In the genomic region with DNA sequence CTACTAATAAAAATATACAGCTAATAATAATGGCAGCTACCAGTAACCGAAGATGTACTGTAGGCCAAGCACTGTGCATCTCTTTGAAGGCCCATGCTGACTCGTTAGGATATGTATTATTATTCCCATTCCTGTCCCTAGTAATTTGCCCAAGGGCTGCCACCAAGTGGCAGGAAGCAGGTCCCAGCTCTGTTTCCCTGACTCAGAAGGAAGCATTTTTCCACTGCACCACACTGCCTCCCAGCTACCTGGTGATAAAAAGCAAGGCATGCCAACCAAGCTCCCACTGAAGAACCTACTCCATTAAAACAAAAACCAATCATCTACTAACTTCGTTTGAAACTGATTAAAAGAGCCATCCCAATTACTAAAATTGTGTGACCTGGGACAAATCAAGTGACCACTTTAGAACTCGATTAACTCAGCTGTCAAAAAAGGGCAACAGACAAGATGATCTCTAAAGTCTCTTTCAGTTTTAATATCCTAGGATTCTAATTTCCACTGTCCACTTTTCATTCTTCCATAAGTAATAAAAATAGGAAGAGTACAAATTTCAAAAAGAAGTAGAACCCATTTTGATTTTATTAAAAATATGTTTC, we compare ENCODE assay signal across 8 cellular contexts. TPM values are rescaled to one million over a fixed set of nuclear protein-coding genes. Genes with fewer than 3 reads are reported as not detected.
DNase-seq lines count a peak whose midpoint lies in the region; ATAC-seq, FAIRE-seq and TF ChIP-seq lines count a peak whose summit lies in the region.

No MANE protein-coding gene starts in this region.

- peak; percentile 12 for DNase-seq in H54 (ENCODE audit: insufficient read length, low spot score)
- peak; percentile 67 for DNase-seq in NCI-H446 treated with DMSO at 0.1 percent for 48 hours (lab: John Stamatoyannopoulos, UW)
- DNase-seq in brain pericyte (ENCODE audit: low read depth, low spot score) = peak; percentile 17
- DNase-seq in kidney glomerular epithelial cell (lab: John Stamatoyannopoulos, UW) = peak; percentile 67
- no peak for DNase-seq in vagina (ENCODE audit: extremely low spot score in 2 of 2)
- DNase-seq in posterior vena cava (ENCODE audit: low spot score) = no peak

- no peaks in the 10 kb centered on the region for H3K36me3 ChIP-seq in ACC112 (ENCODE audit: insufficient read depth, low read length)
- no peaks in the 10 kb centered on the region for H3K36me3 ChIP-seq in vagina

- H3K4me1 ChIP-seq in ACC112 (ENCODE audit: control insufficient read depth, insufficient read depth, low read length, unreplicated experiment) (no peaks in the 10 kb centered on the region), vagina (no peaks in the 10 kb centered on the region)

- peak; percentile 82 for FAIRE-seq in H54 (lab: Jason Lieb, UNC)

- no peak for ATAC-seq in GM21390 (IDR thresholded peaks at IDR 0.05; ENCODE audit: unreplicated experiment)

- TF ChIP-seq CTCF in vagina (IDR thresholded peaks at IDR 0.05) = peak in 2 of 3 experiments; percentile 25 to 40

- H3K4me3 ChIP-seq in ACC112 (ENCODE audit: low read depth, low read length) = peak overlapping the region; percentile 26
- H3K4me3 ChIP-seq in vagina = no peak overlapping the region

- H3K27me3 ChIP-seq in ACC112 (ENCODE audit: insufficient read depth, low read length) (peaks cover 3% of the 10 kb centered on the region; the same call in 1 of the 2 replicates), vagina (no peaks in the 10 kb centered on the region)

- intact Hi-C loops in vagina (cut with DNase I) = no loop called here
- intact Hi-C loops in posterior vena cava (cut with DNase I) = loop anchor here (5.0 kb wide), 2 partner anchors 200 to 235 kb away; no protein-coding TSS in a partner anchor

- H2AFZ ChIP-seq in ACC112 (ENCODE audit: low read length, unreplicated experiment) = peak overlapping the region; percentile 93

- no peaks in the 10 kb centered on the region for H3K9me3 ChIP-seq in vagina

- no peak for TF ChIP-seq POLR2A in H54 (IDR thresholded peaks at IDR 0.05; ENCODE audit: low read depth, low read length)
- no peak for TF ChIP-seq POLR2A in vagina (IDR thresholded peaks at IDR 0.05)

- H3K27ac ChIP-seq in ACC112 (ENCODE audit: low read depth, low read length) (no peak overlapping the region), vagina (no peak overlapping the region)

- no peaks in the 10 kb centered on the region for H3K79me2 ChIP-seq in ACC112 (ENCODE audit: control insufficient read depth, insufficient read depth, low read length, unreplicated experiment)

RNA-seq across cellular contexts. Expression of gene PGM2, which starts 24.3 kb away (rescaled TPM):
- total RNA-seq in vagina (30.2 TPM), posterior vena cava (10 to 100 TPM; 20.3 to 24.2 TPM)

Comparison
In these comparisons a context has a peak if more than half of its experiments do, and no peak if none do; other contexts are left out.
1. DNase-seq: peak in H54 (single experiment), NCI-H446 treated with DMSO at 0.1 percent for 48 hours (single experiment), brain pericyte (single experiment) and kidney glomerular epithelial cell (single experiment); none in vagina (0 of 2) and posterior vena cava (single experiment).